ENCODE assay signal across 20 cellular contexts in the genomic region with DNA sequence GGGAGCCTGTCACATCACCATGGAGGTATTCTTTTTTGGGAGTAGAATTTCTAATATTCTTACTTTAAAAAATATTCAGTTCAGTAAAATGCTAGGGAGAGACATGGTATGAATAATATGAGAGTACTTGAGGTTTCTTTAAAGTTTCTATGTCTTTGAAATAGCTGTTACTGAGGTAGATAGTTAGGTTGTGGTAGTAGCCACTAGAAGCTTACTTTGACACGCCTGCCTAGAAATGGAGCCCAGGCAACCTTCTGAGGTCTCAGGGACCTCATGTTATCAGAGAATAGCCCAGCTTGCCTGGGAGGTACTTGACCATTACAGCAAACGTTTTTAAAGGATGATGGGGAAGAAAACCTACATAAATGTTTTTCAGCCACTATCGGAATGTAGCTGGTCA.
DNase-seq lines count a peak whose midpoint lies in the region; ATAC-seq, FAIRE-seq and TF ChIP-seq lines count a peak whose summit lies in the region.
"Had no signal": no experiment of that assay in that cellular context is flagged by ENCODE, and none has a peak within 500 bp of the region (broad histone marks: within the 10 kb centered on the region; RNA-seq: fewer than 3 reads in every experiment).

No MANE protein-coding gene starts in this region.

- H3K4me3 ChIP-seq in GM12865 (ENCODE audit: low read depth, low read length): no peak overlapping the region
- H3K4me3 ChIP-seq: HAP-1 had no signal

- ATAC-seq in GM19023 (IDR thresholded peaks at IDR 0.05; ENCODE audit: unreplicated experiment) (peak; percentile 55), HG02852 (IDR thresholded peaks at IDR 0.05; ENCODE audit: unreplicated experiment) (peak; percentile 80), HG03565 (IDR thresholded peaks at IDR 0.05; ENCODE audit: unreplicated experiment) (peak; percentile 48), GM19397 (IDR thresholded peaks at IDR 0.05; ENCODE audit: unreplicated experiment) (no peak)

- DNase-seq in GM12865 (ENCODE audit: low read depth): peak; percentile 27
- DNase-seq in activated CD4-positive, alpha-beta T cell treated with anti-CD3 and anti-CD28 coated beads, Interleukin-2, amount 50 U/mL, for 4 hours: no peak
- DNase-seq in frontal cortex (ENCODE audit: low spot score in 2 of 2): no peak
- no peak for DNase-seq in activated naive CD4-positive, alpha-beta T cell treated with anti-CD3 and anti-CD28 coated beads, Interleukin-2, amount 50 U/mL, for 16 hours
- DNase-seq: C1 segment of cervical spinal cord; Calu3; CD4-positive, alpha-beta memory T cell; COR-L47; DMS53; DMS79 treated with DMSO at 0.1 percent for 48 hours; GOT3; HFFc6 had no signal

- FAIRE-seq in frontal cortex (lab: Jason Lieb, UNC): no peak
- FAIRE-seq: GM12891, GM19239, H54 had no signal

- no peak for TF ChIP-seq CTCF in GM12865 (IDR thresholded peaks at IDR 0.05; ENCODE audit: insufficient read depth, low read depth, low read length, missing control alignments)
